In genomic region chr1:85707990-85708825, GRCh38 we compare ENCODE assay signal across 8 cellular contexts. TPM values are rescaled to one million over a fixed set of nuclear protein-coding genes. Genes with fewer than 3 reads are reported as not detected.
DNase-seq lines count a peak whose midpoint lies in the region; ATAC-seq and TF ChIP-seq lines count a peak whose summit lies in the region.

Gene ZNHIT6 (minus strand): TSS chr1:85708433. CDS start chr1:85708284, 149 bp downstream.

- TF ChIP-seq CTCF in GM13977 (IDR thresholded peaks at IDR 0.05; ENCODE audit: extremely low read depth, insufficient read depth, missing control alignments) (peak; percentile 3), left ventricle myocardium inferior (IDR thresholded peaks at IDR 0.05; ENCODE audit: borderline replicate concordance) (peak; percentile 57), progenitor cell of endocrine pancreas (IDR thresholded peaks at IDR 0.05; ENCODE audit: unreplicated experiment) (peak; percentile 64)

- H3K4me1 ChIP-seq in left ventricle myocardium inferior: peaks cover 27% of the 10 kb centered on the region

- H3K36me3 ChIP-seq in left ventricle myocardium inferior: peaks cover 26% of the 10 kb centered on the region

- H3K4me1 Mint-ChIP-seq in T-cell (peaks cover 0 to 35% (median 28%) of the 10 kb centered on the region in 3 donors), progenitor cell of endocrine pancreas (ENCODE audit: low read depth) (peaks cover 2% of the 10 kb centered on the region)

- H3K9me3 Mint-ChIP-seq in T-cell (no peaks in the 10 kb centered on the region), progenitor cell of endocrine pancreas (ENCODE audit: low read depth) (no peaks in the 10 kb centered on the region)

- H3K4me3 Mint-ChIP-seq in T-cell (no peak within 1 kb of the TSS), progenitor cell of endocrine pancreas (ENCODE audit: low read depth) (no peak within 1 kb of the TSS)

- DNase-seq in GM13977 (ENCODE audit: low spot score): peak; percentile 77
- DNase-seq in NCI-H146 (lab: John Stamatoyannopoulos, UW): peak; percentile 97
- DNase-seq in T-cell: peak; percentile 67 to 93 (median 86)
- peak; percentile 24 to 91 (median 83) for DNase-seq in amygdala (lab: John Stamatoyannopoulos, UW)
- DNase-seq in left ventricle myocardium inferior: peak; percentile 84
- peak; percentile 84 for DNase-seq in progenitor cell of endocrine pancreas (ENCODE audit: low spot score, unreplicated experiment)
- peak; percentile 94 for DNase-seq in ureter (ENCODE audit: low spot score)

- no peaks in the 10 kb centered on the region for H3K27me3 ChIP-seq in left ventricle myocardium inferior (ENCODE audit: low read depth)

- intact Hi-C loops in left ventricle myocardium inferior (cut with micrococcal nuclease): no loop called here

- CTCF ChIA-PET in T-cell (lab: Charles Lee): interaction anchor here (0.6 to 1.3 kb wide), 11 partner anchors 9 to 1630 kb away, joined by 3 to 6 read pairs (median 4); no protein-coding TSS in a partner anchor

- H3K27ac Mint-ChIP-seq in T-cell: no peak within 1 kb of the TSS
- H3K27ac Mint-ChIP-seq in progenitor cell of endocrine pancreas: no peak within 1 kb of the TSS

- H3K36me3 Mint-ChIP-seq in T-cell (peaks cover 26% of the 10 kb centered on the region), progenitor cell of endocrine pancreas (ENCODE audit: insufficient read depth) (peaks cover 11% of the 10 kb centered on the region)

- in situ Hi-C loops in GM13977 (cut with MboI; ENCODE audit: low pct_unique_long_range_greater_than_20kb, low sequenced_read_pairs, unreplicated experiment): no loop called here

- POLR2A ChIA-PET in T-cell (lab: Charles Lee): interaction anchor here (0.5 to 1.3 kb wide), 5 partner anchors 9 to 763 kb away, joined by 3 read pairs; partner anchors contain the start of gene C1orf52 (in 1 of the 2)

- ATAC-seq in HG02870 (IDR thresholded peaks at IDR 0.05; ENCODE audit: unreplicated experiment): peak; percentile 85
- peak; percentile 92 to 97 (median 93) for ATAC-seq in T-cell (replicated peaks in 1 of 4)

- H3K9me3 ChIP-seq in left ventricle myocardium inferior (replicated peaks): no peaks in the 10 kb centered on the region

- peak within 1 kb of the TSS; percentile 93 for H3K27ac ChIP-seq in left ventricle myocardium inferior (replicated peaks)

- no peaks in the 10 kb centered on the region for H3K27me3 Mint-ChIP-seq in T-cell
- no peaks in the 10 kb centered on the region for H3K27me3 Mint-ChIP-seq in progenitor cell of endocrine pancreas

- H3K4me3 ChIP-seq in left ventricle myocardium inferior: peak within 1 kb of the TSS; percentile 74

RNA-seq across cellular contexts. Expression of gene ZNHIT6, which starts in this region (rescaled TPM):
- total RNA-seq in T-cell: 10 to 100 TPM; 17.3 to 21.2 (median 19.2) TPM
- total RNA-seq in left ventricle myocardium inferior: 8.7 TPM
- total RNA-seq in progenitor cell of endocrine pancreas: 17.4 and 18.8 TPM in 2 replicates
- total RNA-seq in ureter: 30.7 TPM

Comparison
In these comparisons a context has a peak if more than half of its experiments do, and no peak if none do; other contexts are left out.
1. Peak in every context shown above with its lines: DNase-seq, ATAC-seq, H3K4me3 ChIP-seq and H3K27ac ChIP-seq.
2. CTCF ChIP-seq: peak in every context shown above with its lines; median percentile 64 in progenitor cell of endocrine pancreas; 57 in left ventricle myocardium inferior; 3 in GM13977.